In genomic region chr3:45026038-45026437, GRCh38 we compare ENCODE assay signal across 12 cellular contexts. TPM values are rescaled to one million over a fixed set of nuclear protein-coding genes. Genes with fewer than 3 reads are reported as not detected.
DNase-seq lines count a peak whose midpoint lies in the region; ATAC-seq and TF ChIP-seq lines count a peak whose summit lies in the region.
"Had no signal": no experiment of that assay in that cellular context is flagged by ENCODE, and none has a peak within 500 bp of the region (broad histone marks: within the 10 kb centered on the region; RNA-seq: fewer than 3 reads in every experiment).

TSS of gene CLEC3B (plus strand) at chr3:45026303. CDS start at chr3:45026363, 60 bp downstream.

- no peak for DNase-seq in activated naive CD4-positive, alpha-beta T cell (lab: John Stamatoyannopoulos, UW)
- DNase-seq in fibroblast of peridontal ligament (ENCODE audit: extremely low read depth) (peak; percentile 65), neural crest cell (ENCODE audit: low read depth, low spot score) (no peak), vagina (ENCODE audit: extremely low spot score in 2 of 2) (no peak)
- DNase-seq in activated CD8-positive, alpha-beta memory T cell treated with anti-CD3 and anti-CD28 coated beads, Interleukin-2, amount 50 U/mL, for 48 hours = no peak
- no peak for DNase-seq in effector memory CD8-positive, alpha-beta T cell
- DNase-seq: ACHN; activated CD4-positive, alpha-beta T cell treated with anti-CD3 and anti-CD28 coated beads, Interleukin-2, amount 50 U/mL, for 1 hour; H7 had no signal

- H3K27ac ChIP-seq in vagina = peak within 1 kb of the TSS; percentile 68

- ATAC-seq in GM21360 (IDR thresholded peaks at IDR 0.05; ENCODE audit: unreplicated experiment) = no peak
- ATAC-seq in effector memory CD8-positive, alpha-beta T cell (replicated peaks) = no peak

- TF ChIP-seq POLR2A in vagina (IDR thresholded peaks at IDR 0.05) = no peak

- no peaks in the 10 kb centered on the region for H3K36me3 ChIP-seq in vagina

- H3K4me1 ChIP-seq in vagina = peaks cover 60% of the 10 kb centered on the region

- no peaks in the 10 kb centered on the region for H3K36me3 Mint-ChIP-seq in activated naive CD4-positive, alpha-beta T cell treated with anti-CD3 and anti-CD28 coated beads, Interleukin-2, amount 50 U/mL, for 24 hours
- H3K36me3 Mint-ChIP-seq in neural crest cell (ENCODE audit: low read depth) = no peaks in the 10 kb centered on the region
- no peaks in the 10 kb centered on the region for H3K36me3 Mint-ChIP-seq in effector memory CD8-positive, alpha-beta T cell (ENCODE audit: insufficient read depth)

- H3K4me3 ChIP-seq in vagina = peak within 1 kb of the TSS in 1 of 2 donors; percentile 33

- no peaks in the 10 kb centered on the region for H3K9me3 Mint-ChIP-seq in activated naive CD4-positive, alpha-beta T cell treated with anti-CD3 and anti-CD28 coated beads, Interleukin-2, amount 50 U/mL, for 24 hours
- H3K9me3 Mint-ChIP-seq in neural crest cell = no peaks in the 10 kb centered on the region
- no peaks in the 10 kb centered on the region for H3K9me3 Mint-ChIP-seq in effector memory CD8-positive, alpha-beta T cell

- no peaks in the 10 kb centered on the region for H3K27me3 ChIP-seq in vagina

- peak within 1 kb of the TSS; percentile 30 for H3K27ac Mint-ChIP-seq in activated naive CD4-positive, alpha-beta T cell treated with anti-CD3 and anti-CD28 coated beads, Interleukin-2, amount 50 U/mL, for 24 hours
- H3K27ac Mint-ChIP-seq in neural crest cell (ENCODE audit: unreplicated experiment) = peak within 1 kb of the TSS; percentile 81
- H3K27ac Mint-ChIP-seq in effector memory CD8-positive, alpha-beta T cell = no peak within 1 kb of the TSS

- no peaks in the 10 kb centered on the region for H3K27me3 Mint-ChIP-seq in activated naive CD4-positive, alpha-beta T cell treated with anti-CD3 and anti-CD28 coated beads, Interleukin-2, amount 50 U/mL, for 24 hours
- H3K27me3 Mint-ChIP-seq in neural crest cell (ENCODE audit: low read depth) = peaks cover 3% of the 10 kb centered on the region
- peaks cover 26 to 42% of the 10 kb centered on the region in 2 donors for H3K27me3 Mint-ChIP-seq in effector memory CD8-positive, alpha-beta T cell

- TF ChIP-seq CTCF in neural crest cell (conservative IDR thresholded peaks at IDR 0.05) = no peak
- TF ChIP-seq CTCF in vagina (IDR thresholded peaks at IDR 0.05) = no peak

- no peaks in the 10 kb centered on the region for H3K9me3 ChIP-seq in vagina

- H3K4me3 Mint-ChIP-seq in activated naive CD4-positive, alpha-beta T cell treated with anti-CD3 and anti-CD28 coated beads, Interleukin-2, amount 50 U/mL, for 24 hours = no peak within 1 kb of the TSS
- H3K4me3 Mint-ChIP-seq in neural crest cell = no peak within 1 kb of the TSS
- H3K4me3 Mint-ChIP-seq in effector memory CD8-positive, alpha-beta T cell = no peak within 1 kb of the TSS

- intact Hi-C loops in vagina (cut with DNase I) = no loop called here

- H3K4me1 Mint-ChIP-seq in activated naive CD4-positive, alpha-beta T cell treated with anti-CD3 and anti-CD28 coated beads, Interleukin-2, amount 50 U/mL, for 24 hours = peaks cover 11% of the 10 kb centered on the region
- peaks cover 9% of the 10 kb centered on the region for H3K4me1 Mint-ChIP-seq in neural crest cell
- H3K4me1 Mint-ChIP-seq in effector memory CD8-positive, alpha-beta T cell (ENCODE audit: low read depth in 2 of 2) = peaks cover 3% of the 10 kb centered on the region in 2 donors

RNA-seq across cellular contexts. Expression of gene CLEC3B, which starts in this region (rescaled TPM):
- not detected in 2 replicates for total RNA-seq in neural crest cell
- total RNA-seq in vagina = 41.7 TPM
- total RNA-seq: H7, HT1080 had no signal

Comparison
In these comparisons a context has a peak if more than half of its experiments do, and no peak if none do; other contexts are left out.
1. RNA of gene CLEC3B (total RNA-seq): 41.7 TPM in vagina (single experiment); not detected in neural crest cell; every median in the first group is over 10 times any median in the second.
2. H3K27ac Mint-ChIP-seq: peak in activated naive CD4-positive, alpha-beta T cell treated with anti-CD3 and anti-CD28 coated beads, Interleukin-2, amount 50 U/mL, for 24 hours (single experiment) and neural crest cell (single experiment); none in effector memory CD8-positive, alpha-beta T cell (0 of 2).